In genomic region chr4:2910409-2910808, GRCh38 we compare ENCODE assay signal across 16 cellular contexts. TPM values are rescaled to one million over a fixed set of nuclear protein-coding genes. Genes with fewer than 3 reads are reported as not detected.
A peak's percentile ranks its signal among the peaks of the same experiment; 100 is the strongest.
DNase-seq lines count a peak whose midpoint lies in the region; ATAC-seq, FAIRE-seq and TF ChIP-seq lines count a peak whose summit lies in the region.
"Had no signal": no experiment of that assay in that cellular context is flagged by ENCODE, and none has a peak within 500 bp of the region (broad histone marks: within the 10 kb centered on the region; RNA-seq: fewer than 3 reads in every experiment).

No MANE protein-coding gene starts in this region.

- no peak for FAIRE-seq in GM12878 (lab: Jason Lieb, UNC)
- FAIRE-seq in HepG2 (lab: Jason Lieb, UNC): no peak
- no peak for FAIRE-seq in small intestine (lab: Jason Lieb, UNC)
- FAIRE-seq: G401.6, RCC 7860 had no signal

- H3K36me3 ChIP-seq in DOHH2 (ENCODE audit: control insufficient read depth, low read length): peaks cover 4% of the 10 kb centered on the region
- peaks cover 18 to 22% of the 10 kb centered on the region in 2 experiments for H3K36me3 ChIP-seq in GM12878 (ENCODE audit: control insufficient read depth in 2 of 2, insufficient read depth in 2 of 2, low read length in 1 of 2)
- H3K36me3 ChIP-seq in HepG2 (replicated peaks in 1 of 2; ENCODE audit: control insufficient read depth in 1 of 2, insufficient read depth in 2 of 2, low read length in 2 of 2): peaks cover 27 to 69% of the 10 kb centered on the region in 2 experiments
- H3K36me3 ChIP-seq in small intestine (ENCODE audit: control insufficient read depth in 2 of 2, insufficient read depth in 2 of 2, low read length in 2 of 2): peaks cover 8 to 16% of the 10 kb centered on the region in 2 donors
- peaks cover 84 to 96% of the 10 kb centered on the region in 2 donors for H3K36me3 ChIP-seq in ascending aorta

- no peak for TF ChIP-seq EP300 in GM12878 (IDR thresholded peaks at IDR 0.05; ENCODE audit: borderline replicate concordance in 1 of 2, control insufficient read depth in 1 of 2, low read depth in 2 of 2, low read length in 2 of 2)
- no peak for TF ChIP-seq EP300 in HepG2 (IDR thresholded peaks at IDR 0.05; ENCODE audit: low read depth in 2 of 2, low read length in 2 of 2)
- TF ChIP-seq EP300 in HepG2 (CRISPR knock-in tag; IDR thresholded peaks at IDR 0.05; ENCODE audit: borderline replicate concordance): no peak

- H3K27me3 ChIP-seq in DOHH2 (ENCODE audit: control insufficient read depth, low read length) (no peaks in the 10 kb centered on the region), GM12878 (replicated peaks in 1 of 2; ENCODE audit: control insufficient read depth in 2 of 2, insufficient read depth in 2 of 2, low read length in 1 of 2) (no peaks in the 10 kb centered on the region), HepG2 (ENCODE audit: control insufficient read depth in 1 of 2, insufficient read depth in 2 of 2, low read length in 2 of 2) (no peaks in the 10 kb centered on the region), small intestine (ENCODE audit: control insufficient read depth in 2 of 2, insufficient read depth in 2 of 2, low read length in 2 of 2) (no peaks in the 10 kb centered on the region), ascending aorta (no peaks in the 10 kb centered on the region)

- no peaks in the 10 kb centered on the region for H3K4me1 Mint-ChIP-seq in HFFc6 (ENCODE audit: low read depth)

- intact Hi-C loops in GM12878 (cut with micrococcal nuclease; ENCODE audit: unreplicated experiment) (no loop called here), HepG2 (cut with micrococcal nuclease; ENCODE audit: unreplicated experiment) (no loop called here), ascending aorta (cut with DNase I) (no loop called here)

- RAD21 ChIA-PET in GM12878 (lab: Charles Lee; ENCODE audit: unreplicated experiment): no interaction called here

- DNase-seq in HFFc6 (no peak), GM12878 (ENCODE audit: low read depth, low spot score) (no peak), HepG2 (ENCODE audit: low spot score) (no peak), DMS 273 (lab: John Stamatoyannopoulos, UW; ENCODE audit: unreplicated experiment) (no peak), NCI-H1048 (lab: John Stamatoyannopoulos, UW) (no peak), small intestine (no peak), ascending aorta (ENCODE audit: low spot score in 2 of 2) (no peak)
- DNase-seq: activated CD8-positive, alpha-beta memory T cell treated with anti-CD3 and anti-CD28 coated beads for 24 hours; activated naive CD4-positive, alpha-beta T cell; NCI-H1105 treated with DMSO at 0.1 percent for 48 hours; NCI-H510A had no signal

- no peaks in the 10 kb centered on the region for H3K79me2 ChIP-seq in DOHH2 (ENCODE audit: control insufficient read depth, low read length)
- no peaks in the 10 kb centered on the region for H3K79me2 ChIP-seq in GM12878 (ENCODE audit: control insufficient read depth, insufficient read depth, low read length)
- no peaks in the 10 kb centered on the region for H3K79me2 ChIP-seq in HepG2 (ENCODE audit: insufficient read depth, low read length)

- no peak overlapping the region for H2AFZ ChIP-seq in GM12878 (ENCODE audit: control insufficient read depth, low read depth, low read length)
- no peak overlapping the region for H2AFZ ChIP-seq in HepG2 (ENCODE audit: low read length)

- H3K4me2 ChIP-seq in DOHH2 (ENCODE audit: low read length): no peak overlapping the region
- H3K4me2 ChIP-seq in GM12878 (ENCODE audit: control insufficient read depth, insufficient read depth): no peak overlapping the region
- no peak overlapping the region for H3K4me2 ChIP-seq in HepG2 (ENCODE audit: low read depth, low read length)

- H3K27me3 Mint-ChIP-seq in HFFc6 (ENCODE audit: insufficient read depth): 0 out of 2 replicates have a peak, but pooled peaks cover 2% of the 10 kb centered on the region
- H3K27me3 Mint-ChIP-seq: central memory CD8-positive, alpha-beta T cell had no signal

- H3K4me3 ChIP-seq in DOHH2 (ENCODE audit: low read length) (no peak overlapping the region), GM12878 (no peak overlapping the region), HepG2 (replicated peaks in 1 of 3; ENCODE audit: insufficient read depth in 1 of 3, low read depth in 2 of 3, low read length in 3 of 3) (no peak overlapping the region), small intestine (ENCODE audit: low read depth in 1 of 2, low read length in 2 of 2) (no peak overlapping the region), ascending aorta (no peak overlapping the region)

- peaks cover 26% of the 10 kb centered on the region for H3K36me3 Mint-ChIP-seq in HFFc6 (ENCODE audit: low read depth)

- ATAC-seq in GM12878 (peak; percentile 72), HepG2 (peak; percentile 69)

- H3K9ac ChIP-seq in GM12878 (ENCODE audit: control insufficient read depth, insufficient read depth, low read length) (no peak overlapping the region), HepG2 (ENCODE audit: insufficient read depth, low read depth, low read length) (no peak overlapping the region)

- H3K4me1 ChIP-seq in DOHH2 (ENCODE audit: control insufficient read depth, low read length): no peaks in the 10 kb centered on the region
- peaks cover 7% of the 10 kb centered on the region for H3K4me1 ChIP-seq in GM12878 (ENCODE audit: control insufficient read depth, insufficient read depth, low read length)
- H3K4me1 ChIP-seq in HepG2 (ENCODE audit: insufficient read depth, low read length): peaks cover 14% of the 10 kb centered on the region
- H3K4me1 ChIP-seq in small intestine (ENCODE audit: control insufficient read depth in 2 of 2, insufficient read depth in 1 of 2, low read depth in 1 of 2, low read length in 1 of 2): no peaks in the 10 kb centered on the region
- no peaks in the 10 kb centered on the region for H3K4me1 ChIP-seq in ascending aorta

- H3K9me2 ChIP-seq in DOHH2 (replicated peaks; ENCODE audit: control insufficient read depth, low read length): no peaks in the 10 kb centered on the region

- SMC1A ChIA-PET in GM12878 (lab: Charles Lee; ENCODE audit: uncharacterized antibody, unreplicated experiment): interaction anchor here (1.0 to 1.5 kb wide), 2 partner anchors 44 to 143 kb away, joined by 3 to 4 read pairs; no protein-coding TSS in a partner anchor

- POLR2A ChIA-PET in GM12878 (lab: Charles Lee) (no interaction called here), HepG2 (lab: Yijun Ruan, JAX) (no interaction called here)

- H4K20me1 ChIP-seq in DOHH2 (ENCODE audit: control insufficient read depth, insufficient read depth, low read depth, low read length) (no peaks in the 10 kb centered on the region), GM12878 (ENCODE audit: control insufficient read depth, insufficient read depth) (no peaks in the 10 kb centered on the region), HepG2 (ENCODE audit: insufficient read depth, low read length) (peaks cover 4% of the 10 kb centered on the region; the same call in 1 of the 2 replicates)

- H3K27ac ChIP-seq in DOHH2 (ENCODE audit: low read depth, low read length) (no peak overlapping the region), GM12878 (ENCODE audit: control insufficient read depth, insufficient read depth) (no peak overlapping the region), HepG2 (ENCODE audit: extremely low read length, insufficient read depth, low read length) (no peak overlapping the region), small intestine (ENCODE audit: low read depth in 1 of 2, low read length in 1 of 2) (no peak overlapping the region), ascending aorta (no peak overlapping the region)
- H3K27ac ChIP-seq: C4-2B had no signal

- no peaks in the 10 kb centered on the region for H3F3A ChIP-seq in DOHH2 (ENCODE audit: control insufficient read depth, insufficient read depth)

- WGBS in GM12878 (ENCODE audit: insufficient coverage, insufficient replicate concordance, low lambda C conversion rate, missing lambda C conversion rate): 97% methylated on average over 7 of the region's 7 CpGs
- WGBS in HepG2 (ENCODE audit: low lambda C conversion rate): 90% methylated on average over 6 of the region's 7 CpGs
- 84 to 91% (median 88%) methylated on average over 7 of the region's 7 CpGs for WGBS in small intestine, 3 donors

- no peak for TF ChIP-seq RAD21 in GM12878 (IDR thresholded peaks at IDR 0.05; ENCODE audit: insufficient read depth, low read depth, low read length)
- no peak for TF ChIP-seq RAD21 in HepG2 (CRISPR knock-in tag; IDR thresholded peaks at IDR 0.05)

- TF ChIP-seq POLR2A in GM12878 (IDR thresholded peaks at IDR 0.05; ENCODE audit: low read depth, low read length) (no peak), HepG2 (IDR thresholded peaks at IDR 0.05; ENCODE audit: insufficient read depth in 1 of 2, low read depth in 2 of 2, low read length in 2 of 2) (no peak)

- no peak overlapping the region for H3K4me3 Mint-ChIP-seq in HFFc6
- H3K4me3 Mint-ChIP-seq: central memory CD8-positive, alpha-beta T cell had no signal

- no peak overlapping the region for H3K27ac Mint-ChIP-seq in HFFc6

- TF ChIP-seq CTCF in DOHH2 (IDR thresholded peaks at IDR 0.05; ENCODE audit: low read depth, low read length, poor library complexity, severe bottlenecking) (peak; percentile 56), HFFc6 (IDR thresholded peaks at IDR 0.05) (peak; percentile 38; the same call in 1 of the 2 replicates), GM12878 (IDR thresholded peaks at IDR 0.05 in 2 of 3, conservative IDR thresholded peaks at IDR 0.05 in 1 of 3; ENCODE audit: control insufficient read depth in 2 of 3, extremely low read depth in 1 of 3, insufficient read depth in 1 of 3, low read depth in 3 of 3, low read length in 3 of 3) (peak in 2 of 3 experiments; percentile 31 to 36; a peak in 3 of 6 replicates), HepG2 (CRISPR knock-in tag; IDR thresholded peaks at IDR 0.05) (peak; percentile 32; the same call in 1 of the 2 replicates), ascending aorta (IDR thresholded peaks at IDR 0.05) (no peak)

- no peaks in the 10 kb centered on the region for H3K9me3 ChIP-seq in DOHH2 (ENCODE audit: control insufficient read depth, insufficient read depth, low read length)
- H3K9me3 ChIP-seq in GM12878 (replicated peaks; ENCODE audit: control insufficient read depth, insufficient read depth, low read length): no peaks in the 10 kb centered on the region
- no peaks in the 10 kb centered on the region for H3K9me3 ChIP-seq in HepG2 (ENCODE audit: low read length)
- no peaks in the 10 kb centered on the region for H3K9me3 ChIP-seq in small intestine (ENCODE audit: control insufficient read depth, low read depth)
- H3K9me3 ChIP-seq in ascending aorta: no peaks in the 10 kb centered on the region

- CTCF ChIA-PET in GM12878 (lab: Yijun Ruan, JAX): interaction anchor here (0.5 to 1.1 kb wide), 3 partner anchors 42 to 237 kb away, joined by 3 read pairs; no protein-coding TSS in a partner anchor
- CTCF ChIA-PET in HepG2 (lab: Yijun Ruan, JAX; ENCODE audit: low intra/inter-chr PET ratio, low total read pairs): interaction anchor here (1.0 kb wide), 1 partner anchor 44 kb away, joined by 3 read pairs; no protein-coding TSS in a partner anchor

- in situ Hi-C loops in GM12878 (cut with MboI): no loop called here
- in situ Hi-C loops in HepG2 (cut with HindIII; ENCODE audit: extremely low pct_ligation_motif_present, low pct_unique_long_range_greater_than_20kb): no loop called here

- BruUV-seq in GM12878 (replicated peaks; lab: Mats Ljungman, UMichigan): no TSS peak
- BruUV-seq in HepG2 (replicated peaks; lab: Mats Ljungman, UMichigan): no TSS peak

- no peaks in the 10 kb centered on the region for H3K9me3 Mint-ChIP-seq in HFFc6
- H3K9me3 Mint-ChIP-seq: central memory CD8-positive, alpha-beta T cell had no signal

RNA-seq across cellular contexts. Expression of gene NOP14, which starts 52.8 kb away (rescaled TPM):
- 10 to 100 TPM; 34.8 to 39.4 (median 37.0) TPM for total RNA-seq in HFFc6 (2021; fragmentation: NEBNext Ultra II Directional; extraction: Animal tissue kit (Norgen Biotek cat#: 25700))
- 30.0 and 34.7 TPM in 2 replicates for total RNA-seq in GM12878 (2013; cell fraction: nucleolus; rRNA removed)
- total RNA-seq in GM12878 (2014; rRNA removed): 40.3 and 42.1 TPM in 2 replicates
- total RNA-seq in GM12878 (2014; rRNA removed; fragmentation: Illumina TruSeq; extraction: Trizol): 52.5 and 57.3 TPM in 2 replicates
- 74.3 and 80.6 TPM in 2 replicates for total RNA-seq in GM12878 (2021)
- 26.2 TPM for polyA plus RNA-seq in GM12878 (2011; ENCODE audit: low read depth)
- polyA plus RNA-seq in GM12878 (2011; rRNA removed): 17.2 and 18.8 TPM in 2 replicates
- polyA plus RNA-seq in GM12878 (2011; cell fraction: cytosol; rRNA removed): 13.0 and 14.4 TPM in 2 replicates
- 20.7 and 30.4 TPM in 2 replicates for polyA plus RNA-seq in GM12878 (2011; cell fraction: nucleus; rRNA removed)
- 33.0 and 35.7 TPM in 2 replicates for polyA plus RNA-seq in GM12878 (2012)
- polyA plus RNA-seq in GM12878 (2014; fragmentation: Illumina TruSeq; extraction: Trizol): 64.9 and 65.2 TPM in 2 replicates
- polyA plus RNA-seq in GM12878 (2014; fragmentation: Nextera tagmentation; extraction: Ambion mirVana): 10 to 100 TPM; 13.8 to 24.7 TPM
- polyA plus RNA-seq in GM12878 (2014; rRNA removed): 31.6 and 36.4 TPM in 2 replicates
- polyA plus RNA-seq in GM12878 (2016; fragmentation: Nextera tagmentation; extraction: Ambion mirVana): 10 to 100 TPM; 74.5 to 76.6 TPM
- polyA minus RNA-seq in GM12878 (2011; rRNA and poly(A)+ RNA removed): 14.1 and 15.1 TPM in 2 replicates
- 15.6 and 17.3 TPM in 2 replicates for polyA minus RNA-seq in GM12878 (2011; cell fraction: cytosol; rRNA and poly(A)+ RNA removed)
- polyA minus RNA-seq in GM12878 (2011; cell fraction: nucleus; rRNA and poly(A)+ RNA removed): 6.8 and 11.3 TPM in 2 replicates
- total RNA-seq in HepG2 (2016; rRNA removed; fragmentation: Illumina TruSeq; extraction: Trizol): 47.9 and 63.4 TPM in 2 replicates
- 11.5 and 13.9 TPM in 2 replicates for total RNA-seq in HepG2 (2016; cell fraction: cytosol; rRNA removed; fragmentation: Illumina TruSeq; extraction: Trizol; ENCODE audit: low read depth)
- 48.3 and 54.0 TPM in 2 replicates for total RNA-seq in HepG2 (2016; cell fraction: insoluble cytoplasmic fraction; rRNA removed; fragmentation: Illumina TruSeq; extraction: Trizol)
- total RNA-seq in HepG2 (2016; cell fraction: membrane; rRNA removed; fragmentation: Illumina TruSeq; extraction: Trizol): 23.0 and 27.1 TPM in 2 replicates
- total RNA-seq in HepG2 (2016; cell fraction: nucleus; rRNA removed; fragmentation: Illumina TruSeq; extraction: Trizol): 25.4 and 26.5 TPM in 2 replicates
- 6.8 and 6.9 TPM in 2 replicates for polyA plus RNA-seq in HepG2 (2011; rRNA removed)
- polyA plus RNA-seq in HepG2 (2011; cell fraction: cytosol; rRNA removed): 4.8 and 5.2 TPM in 2 replicates
- 8.6 and 9.1 TPM in 2 replicates for polyA plus RNA-seq in HepG2 (2011; cell fraction: nucleus; rRNA removed)
- 23.7 and 25.5 TPM in 2 replicates for polyA plus RNA-seq in HepG2 (2012)
- polyA plus RNA-seq in HepG2 (2016; cell fraction: cytosol; fragmentation: Illumina TruSeq; extraction: Trizol; ENCODE audit: low read depth): 5.0 and 6.7 TPM in 2 replicates
- 48.2 and 58.0 TPM in 2 replicates for polyA plus RNA-seq in HepG2 (2016; cell fraction: insoluble cytoplasmic fraction; fragmentation: Illumina TruSeq; extraction: Trizol; ENCODE audit: low read depth)
- 12.7 and 14.5 TPM in 2 replicates for polyA plus RNA-seq in HepG2 (2016; cell fraction: membrane; fragmentation: Illumina TruSeq; extraction: Trizol; ENCODE audit: low read depth)
- polyA plus RNA-seq in HepG2 (2016; cell fraction: nucleus; fragmentation: Illumina TruSeq; extraction: Trizol; ENCODE audit: insufficient read depth, low read depth): 36.4 and 41.5 TPM in 2 replicates
- polyA minus RNA-seq in HepG2 (2011; rRNA and poly(A)+ RNA removed; ENCODE audit: low replicate concordance): 7.1 and 9.6 TPM in 2 replicates
- 10.4 and 14.8 TPM in 2 replicates for polyA minus RNA-seq in HepG2 (2011; cell fraction: cytosol; rRNA and poly(A)+ RNA removed)
- polyA minus RNA-seq in HepG2 (2011; cell fraction: nucleus; rRNA and poly(A)+ RNA removed): 10.0 and 12.2 TPM in 2 replicates
- polyA plus RNA-seq in small intestine: 10 to 100 TPM in 2 of 3 donors, 1 to 10 TPM in 1; 10.0 to 26.3 (median 10.5) TPM
- 12.3 TPM for total RNA-seq in ascending aorta

RNA-seq across cellular contexts. Expression of gene GRK4, which starts 53.0 kb away (rescaled TPM):
- total RNA-seq in HFFc6 (2021; fragmentation: NEBNext Ultra II Directional; extraction: Animal tissue kit (Norgen Biotek cat#: 25700)): 1 to 10 TPM; 5.1 to 8.1 (median 6.7) TPM
- total RNA-seq in GM12878 (2013; cell fraction: nucleolus; rRNA removed): 1.9 and 2.9 TPM in 2 replicates
- 2.3 and 2.5 TPM in 2 replicates for total RNA-seq in GM12878 (2014; rRNA removed)
- 2.4 and 2.9 TPM in 2 replicates for total RNA-seq in GM12878 (2014; rRNA removed; fragmentation: Illumina TruSeq; extraction: Trizol)
- total RNA-seq in GM12878 (2021): 3.0 and 3.6 TPM in 2 replicates
- 0.94 TPM for polyA plus RNA-seq in GM12878 (2011; ENCODE audit: low read depth)
- polyA plus RNA-seq in GM12878 (2011; rRNA removed): 1.3 and 1.5 TPM in 2 replicates
- polyA plus RNA-seq in GM12878 (2011; cell fraction: cytosol; rRNA removed): 0.70 and 1.1 TPM in 2 replicates
- 0.72 and 1.1 TPM in 2 replicates for polyA plus RNA-seq in GM12878 (2011; cell fraction: nucleus; rRNA removed)
- polyA plus RNA-seq in GM12878 (2012): 2.6 and 2.7 TPM in 2 replicates
- 2.3 TPM in 2 replicates for polyA plus RNA-seq in GM12878 (2014; fragmentation: Illumina TruSeq; extraction: Trizol)
- polyA plus RNA-seq in GM12878 (2014; fragmentation: Nextera tagmentation; extraction: Ambion mirVana): 1 to 10 TPM; 1.1 to 1.6 TPM
- 2.9 and 3.0 TPM in 2 replicates for polyA plus RNA-seq in GM12878 (2014; rRNA removed)
- polyA plus RNA-seq in GM12878 (2016; fragmentation: Nextera tagmentation; extraction: Ambion mirVana): 1 to 10 TPM; 3.4 to 4.0 TPM
- 0.72 and 1.2 TPM in 2 replicates for polyA minus RNA-seq in GM12878 (2011; rRNA and poly(A)+ RNA removed)
- polyA minus RNA-seq in GM12878 (2011; cell fraction: cytosol; rRNA and poly(A)+ RNA removed): 0.83 and 1.1 TPM in 2 replicates
- polyA minus RNA-seq in GM12878 (2011; cell fraction: nucleus; rRNA and poly(A)+ RNA removed): 0.36 and 1.1 TPM in 2 replicates
- total RNA-seq in HepG2 (2016; rRNA removed; fragmentation: Illumina TruSeq; extraction: Trizol): 2.0 and 2.5 TPM in 2 replicates
- 1.9 and 2.1 TPM in 2 replicates for total RNA-seq in HepG2 (2016; cell fraction: cytosol; rRNA removed; fragmentation: Illumina TruSeq; extraction: Trizol; ENCODE audit: low read depth)
- 2.5 and 3.1 TPM in 2 replicates for total RNA-seq in HepG2 (2016; cell fraction: insoluble cytoplasmic fraction; rRNA removed; fragmentation: Illumina TruSeq; extraction: Trizol)
- 4.7 and 4.9 TPM in 2 replicates for total RNA-seq in HepG2 (2016; cell fraction: membrane; rRNA removed; fragmentation: Illumina TruSeq; extraction: Trizol)
- 1.2 and 1.4 TPM in 2 replicates for total RNA-seq in HepG2 (2016; cell fraction: nucleus; rRNA removed; fragmentation: Illumina TruSeq; extraction: Trizol)
- polyA plus RNA-seq in HepG2 (2011; rRNA removed): 1.6 and 1.8 TPM in 2 replicates
- 1.2 TPM in 2 replicates for polyA plus RNA-seq in HepG2 (2011; cell fraction: cytosol; rRNA removed)
- 1.2 and 1.3 TPM in 2 replicates for polyA plus RNA-seq in HepG2 (2011; cell fraction: nucleus; rRNA removed)
- polyA plus RNA-seq in HepG2 (2012): 1.5 and 1.7 TPM in 2 replicates
- polyA plus RNA-seq in HepG2 (2016; cell fraction: cytosol; fragmentation: Illumina TruSeq; extraction: Trizol; ENCODE audit: low read depth): 2.8 TPM in 2 replicates
- polyA plus RNA-seq in HepG2 (2016; cell fraction: insoluble cytoplasmic fraction; fragmentation: Illumina TruSeq; extraction: Trizol; ENCODE audit: low read depth): 3.0 TPM in 2 replicates
- 4.7 TPM in 2 replicates for polyA plus RNA-seq in HepG2 (2016; cell fraction: membrane; fragmentation: Illumina TruSeq; extraction: Trizol; ENCODE audit: low read depth)
- 2.1 and 2.8 TPM in 2 replicates for polyA plus RNA-seq in HepG2 (2016; cell fraction: nucleus; fragmentation: Illumina TruSeq; extraction: Trizol; ENCODE audit: insufficient read depth, low read depth)
- polyA minus RNA-seq in HepG2 (2011; rRNA and poly(A)+ RNA removed; ENCODE audit: low replicate concordance): 2.6 and 2.7 TPM in 2 replicates
- 0.88 and 1.4 TPM in 2 replicates for polyA minus RNA-seq in HepG2 (2011; cell fraction: cytosol; rRNA and poly(A)+ RNA removed)
- polyA minus RNA-seq in HepG2 (2011; cell fraction: nucleus; rRNA and poly(A)+ RNA removed): 1.4 and 3.2 TPM in 2 replicates
- 1 to 10 TPM; 1.1 to 3.8 (median 1.8) TPM for polyA plus RNA-seq in small intestine
- 1.9 TPM for total RNA-seq in ascending aorta

Comparison
In these comparisons a context has a peak if more than half of its experiments do, and no peak if none do; other contexts are left out.
1. CTCF ChIP-seq: peak in DOHH2 (single experiment), HFFc6 (single experiment), GM12878 (2 of 3) and HepG2 (single experiment); none in ascending aorta (0 of 3).